Comparison of ENCODE assay signal across 21 cellular contexts in genomic region chr3:186096295-186096694, GRCh38. TPM values are rescaled to one million over a fixed set of nuclear protein-coding genes. Genes with fewer than 3 reads are reported as not detected.
DNase-seq lines count a peak whose midpoint lies in the region; ATAC-seq and TF ChIP-seq lines count a peak whose summit lies in the region.
"Had no signal": no experiment of that assay in that cellular context is flagged by ENCODE, and none has a peak within 500 bp of the region (broad histone marks: within the 10 kb centered on the region; RNA-seq: fewer than 3 reads in every experiment).

No MANE protein-coding gene starts in this region.

- 28 to 67% methylated on average over 1 to 2 of the region's 2 CpGs for WGBS in endodermal cell (ENCODE audit: insufficient coverage in 1 of 2, insufficient read length in 1 of 2), 2 experiments
- WGBS in stomach, 5 donors = 45 to 72% (median 49%) methylated on average over 2 of the region's 2 CpGs

- H3K4me1 ChIP-seq in endodermal cell (ENCODE audit: control insufficient read depth, insufficient read depth, low read length) (peaks cover 30% of the 10 kb centered on the region), stomach (peaks cover 18 to 51% (median 31%) of the 10 kb centered on the region in 4 donors)
- no peaks in the 10 kb centered on the region for H3K4me1 ChIP-seq in naive thymus-derived CD4-positive, alpha-beta T cell (ENCODE audit: control insufficient read depth in 2 of 2, insufficient read depth in 2 of 2, low read length in 2 of 2)

- intact Hi-C loops in CD14-positive monocyte (cut with micrococcal nuclease) = no loop called here
- intact Hi-C loops in naive thymus-derived CD4-positive, alpha-beta T cell (cut with micrococcal nuclease) = no loop called here
- intact Hi-C loops in stomach (cut with DNase I; ENCODE audit: low total_unique reads) = no loop called here

- CTCF ChIA-PET in naive thymus-derived CD4-positive, alpha-beta T cell (lab: Charles Lee) = no interaction called here

- no peaks in the 10 kb centered on the region for H3K27me3 ChIP-seq in endodermal cell (ENCODE audit: control insufficient read depth, insufficient read depth, low read length, poor library complexity, severe bottlenecking)
- H3K27me3 ChIP-seq in naive thymus-derived CD4-positive, alpha-beta T cell (ENCODE audit: control insufficient read depth in 2 of 2, insufficient read depth in 2 of 2, low read length in 2 of 2) = peaks cover 0 to 4% of the 10 kb centered on the region in 2 donors
- H3K27me3 ChIP-seq in stomach = peaks cover 0 to 49% (median 0%) of the 10 kb centered on the region in 3 donors
- H3K27me3 ChIP-seq: esophagus squamous epithelium, hepatocyte, vagina had no signal

- H3K9me3 Mint-ChIP-seq in CD14-positive monocyte (peaks cover 0 to 3% (median 0%) of the 10 kb centered on the region in 7 donors), endodermal cell (no peaks in the 10 kb centered on the region), neural crest cell (no peaks in the 10 kb centered on the region)
- H3K9me3 Mint-ChIP-seq in naive thymus-derived CD4-positive, alpha-beta T cell = no peaks in the 10 kb centered on the region
- H3K9me3 Mint-ChIP-seq: activated T-cell treated with anti-CD3 and anti-CD28 coated beads, Interleukin-2, amount 50 U/mL, for 24 hours had no signal

- no peak for DNase-seq in CD14-positive monocyte (ENCODE audit: low spot score)
- DNase-seq in NCI-H128 (lab: John Stamatoyannopoulos, UW; ENCODE audit: unreplicated experiment) = peak; percentile 37
- no peak for DNase-seq in endodermal cell
- DNase-seq in neural crest cell (ENCODE audit: low read depth, low spot score) = no peak
- DNase-seq in naive thymus-derived CD4-positive, alpha-beta T cell = no peak
- no peak for DNase-seq in NK-92 treated with Interleukin-12 subunit alpha and Interleukin-12 subunit beta, amount 100 ng/mL, for 24 hours (lab: John Stamatoyannopoulos, UW)
- no peak for DNase-seq in coronary artery (ENCODE audit: low spot score)
- DNase-seq in stomach = no peak
- DNase-seq: activated CD4-positive, CD25-positive, alpha-beta regulatory T cell treated with anti-CD3 and anti-CD28 coated beads, Interleukin-2, amount 50 U/mL, for 72 hours; activated CD8-positive, alpha-beta memory T cell treated with anti-CD3 and anti-CD28 coated beads for 24 hours; activated T-cell treated with anti-CD3 and anti-CD28 coated beads, Interleukin-2, amount 50 U/mL, for 24 hours; esophagus squamous epithelium; NCI-H1092 treated with DMSO at 0.1 percent for 48 hours; NCI-H2029 treated with DMSO at 0.1 percent for 48 hours; PC-9; stimulated activated CD4-positive, alpha-beta T cell treated with anti-CD3 and anti-CD28 coated beads, Interleukin-1b, Interleukin-23, amount 100 ng/mL, for 48 hours had no signal

- no peak for TF ChIP-seq EP300 in stomach (IDR thresholded peaks at IDR 0.05)

- H3K27me3 Mint-ChIP-seq in CD14-positive monocyte (ENCODE audit: low read depth in 3 of 3) (peaks cover 24 to 32% (median 25%) of the 10 kb centered on the region in 3 donors), endodermal cell (ENCODE audit: insufficient read depth) (no peaks in the 10 kb centered on the region), neural crest cell (ENCODE audit: low read depth) (peaks cover 44% of the 10 kb centered on the region)
- peaks cover 64 to 82% (median 75%) of the 10 kb centered on the region in 5 donors for H3K27me3 Mint-ChIP-seq in naive thymus-derived CD4-positive, alpha-beta T cell

- H3K36me3 Mint-ChIP-seq in CD14-positive monocyte = peaks cover 0 to 1% of the 10 kb centered on the region in 2 donors
- H3K36me3 Mint-ChIP-seq in endodermal cell (ENCODE audit: low read depth) = peaks cover 50% of the 10 kb centered on the region
- peaks cover 9% of the 10 kb centered on the region for H3K36me3 Mint-ChIP-seq in neural crest cell (ENCODE audit: low read depth)
- H3K36me3 Mint-ChIP-seq in naive thymus-derived CD4-positive, alpha-beta T cell = no peaks in the 10 kb centered on the region

- no peak for ATAC-seq in naive thymus-derived CD4-positive, alpha-beta T cell
- ATAC-seq: left lobe of liver, psoas muscle had no signal

- H3K27ac ChIP-seq in endodermal cell (ENCODE audit: low read depth, low read length) (peak overlapping the region; percentile 45), coronary artery (peak overlapping the region in 1 of 2 donors; percentile 31), stomach (peak overlapping the region in 2 of 5 donors; percentile 44 to 51)
- no peak overlapping the region for H3K27ac ChIP-seq in naive thymus-derived CD4-positive, alpha-beta T cell (ENCODE audit: low read depth, low read length)
- H3K27ac ChIP-seq: hepatocyte, PC-9, psoas muscle, vagina had no signal

- peak overlapping the region; percentile 84 for H3K4me3 ChIP-seq in endodermal cell (ENCODE audit: low read length)
- no peak overlapping the region for H3K4me3 ChIP-seq in naive thymus-derived CD4-positive, alpha-beta T cell (ENCODE audit: low read length)
- H3K4me3 ChIP-seq in coronary artery = no peak overlapping the region
- H3K4me3 ChIP-seq in stomach = no peak overlapping the region
- H3K4me3 ChIP-seq: esophagus squamous epithelium, HAP-1, hepatocyte, PC-9, psoas muscle, vagina had no signal

- H3K36me3 ChIP-seq in endodermal cell (ENCODE audit: control insufficient read depth, insufficient read depth, low read length) (peaks cover 5% of the 10 kb centered on the region), stomach (no peaks in the 10 kb centered on the region)
- no peaks in the 10 kb centered on the region for H3K36me3 ChIP-seq in naive thymus-derived CD4-positive, alpha-beta T cell (ENCODE audit: control insufficient read depth in 2 of 3, insufficient read depth in 3 of 3, low read length in 3 of 3)
- H3K36me3 ChIP-seq: esophagus squamous epithelium, HAP-1, vagina had no signal

- TF ChIP-seq POLR2A in stomach (IDR thresholded peaks at IDR 0.05) = no peak

- H3K9me3 ChIP-seq in endodermal cell (ENCODE audit: control insufficient read depth, low read length) (no peaks in the 10 kb centered on the region), stomach (no peaks in the 10 kb centered on the region)
- no peaks in the 10 kb centered on the region for H3K9me3 ChIP-seq in naive thymus-derived CD4-positive, alpha-beta T cell (ENCODE audit: control insufficient read depth in 2 of 3, low read length in 3 of 3)
- H3K9me3 ChIP-seq: esophagus squamous epithelium, HAP-1, psoas muscle, vagina had no signal

- H3K4me1 Mint-ChIP-seq in CD14-positive monocyte (peaks cover 53% of the 10 kb centered on the region), endodermal cell (peaks cover 88% of the 10 kb centered on the region), neural crest cell (peaks cover 59% of the 10 kb centered on the region)
- H3K4me1 Mint-ChIP-seq in naive thymus-derived CD4-positive, alpha-beta T cell = peaks cover 0 to 10% (median 5%) of the 10 kb centered on the region in 7 donors

- TF ChIP-seq CTCF in CD14-positive monocyte (IDR thresholded peaks at IDR 0.05) = no peak
- no peak for TF ChIP-seq CTCF in endodermal cell (conservative IDR thresholded peaks at IDR 0.05)
- no peak for TF ChIP-seq CTCF in neural crest cell (conservative IDR thresholded peaks at IDR 0.05)
- no peak for TF ChIP-seq CTCF in coronary artery (IDR thresholded peaks at IDR 0.05)
- TF ChIP-seq CTCF in stomach (IDR thresholded peaks at IDR 0.05) = no peak

- POLR2A ChIA-PET in naive thymus-derived CD4-positive, alpha-beta T cell (lab: Charles Lee) = no interaction called here

- H3K4me3 Mint-ChIP-seq in CD14-positive monocyte (peak overlapping the region in 1 of 2 donors; percentile 15), endodermal cell (peak overlapping the region; percentile 56), neural crest cell (peak overlapping the region; percentile 18)
- H3K4me3 Mint-ChIP-seq in naive thymus-derived CD4-positive, alpha-beta T cell = no peak overlapping the region
- H3K4me3 Mint-ChIP-seq: activated T-cell treated with anti-CD3 and anti-CD28 coated beads, Interleukin-2, amount 50 U/mL, for 24 hours had no signal

- no peak overlapping the region for H3K9ac ChIP-seq in endodermal cell (ENCODE audit: extremely low read depth, low read length, poor library complexity, severe bottlenecking)

- H3K27ac Mint-ChIP-seq in CD14-positive monocyte = peak overlapping the region in 4 of 7 donors; percentile 96 to 98 (median 96)
- peak overlapping the region; percentile 93 for H3K27ac Mint-ChIP-seq in endodermal cell
- no peak overlapping the region for H3K27ac Mint-ChIP-seq in neural crest cell (ENCODE audit: unreplicated experiment)
- no peak overlapping the region for H3K27ac Mint-ChIP-seq in naive thymus-derived CD4-positive, alpha-beta T cell
- H3K27ac Mint-ChIP-seq: activated T-cell treated with anti-CD3 and anti-CD28 coated beads, Interleukin-2, amount 50 U/mL, for 24 hours had no signal

RNA-seq across cellular contexts. Expression of gene ETV5, which starts 12.6 kb away (rescaled TPM):
- 1 to 10 TPM in 1 of 2 donors, under 1 TPM in 1; 0.07 to 1.2 TPM for polyA plus RNA-seq in CD14-positive monocyte
- 10 to 100 TPM; 56.4 to 84.1 TPM for total RNA-seq in endodermal cell
- polyA plus RNA-seq in endodermal cell (2013, experiment 1 of 2) = 35.3 TPM
- polyA plus RNA-seq in endodermal cell (2013, experiment 2 of 2) = 36.0 TPM
- 61.0 and 63.4 TPM in 2 replicates for total RNA-seq in neural crest cell
- total RNA-seq in naive thymus-derived CD4-positive, alpha-beta T cell = 1 to 10 TPM in 2 of 5 experiments, under 1 TPM in 2, not detected in 1; 0.56 to 2.3 (median 0.97) TPM
- not detected for polyA plus RNA-seq in naive thymus-derived CD4-positive, alpha-beta T cell
- 100 to 1,000 TPM in 1 of 5 donors, 10 to 100 TPM in 3, 1 to 10 TPM in 1; 2.9 to 343 (median 28.6) TPM for total RNA-seq in stomach
- 1 to 10 TPM; 3.2 to 7.3 (median 5.7) TPM for polyA plus RNA-seq in stomach

Comparison
In these comparisons a context has a peak if more than half of its experiments do, and no peak if none do; other contexts are left out.
1. H3K27ac Mint-ChIP-seq: peak in CD14-positive monocyte (4 of 7) and endodermal cell (single experiment); none in neural crest cell (single experiment) and naive thymus-derived CD4-positive, alpha-beta T cell (0 of 9).
2. H3K4me3 Mint-ChIP-seq: peak in endodermal cell (single experiment) and neural crest cell (single experiment); none in naive thymus-derived CD4-positive, alpha-beta T cell (0 of 10).